10 cellular contexts compared by ENCODE assay signal in the genomic region with DNA sequence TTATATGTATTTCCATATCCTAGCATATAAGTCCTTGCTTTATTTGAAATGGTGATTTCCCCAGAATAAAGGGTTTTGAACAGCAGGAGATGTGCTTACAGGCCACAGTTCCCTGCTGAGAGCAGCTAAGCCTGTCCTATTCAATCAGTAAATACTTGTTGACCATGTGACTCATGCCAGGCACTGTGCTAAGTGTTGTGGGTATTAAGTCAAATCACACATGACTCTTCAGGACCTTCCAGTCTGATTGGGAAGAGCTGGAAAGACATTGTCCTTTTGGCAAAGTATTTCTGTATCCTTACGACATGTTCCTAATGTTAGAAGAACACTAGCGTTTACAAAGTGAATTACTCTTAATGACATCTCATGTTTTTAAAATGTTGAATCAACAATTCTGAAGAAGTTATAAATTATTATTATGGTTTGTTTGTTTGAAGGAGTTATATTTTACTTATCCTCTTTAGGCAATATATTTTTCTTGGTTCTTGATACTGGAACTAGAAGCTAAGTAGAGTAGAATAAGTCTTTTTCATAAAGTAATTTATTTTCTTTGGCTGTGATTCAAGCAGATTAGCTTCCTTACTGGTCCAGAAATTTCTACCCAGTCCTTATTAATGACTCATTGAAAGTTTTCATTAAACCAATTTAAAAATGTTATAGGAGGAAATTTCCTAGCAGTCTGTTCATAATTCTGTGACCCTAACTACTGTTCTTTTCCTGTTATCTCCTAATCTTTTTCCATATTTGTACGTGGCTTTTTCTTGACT.
DNase-seq lines count a peak whose midpoint lies in the region; ATAC-seq, FAIRE-seq and TF ChIP-seq lines count a peak whose summit lies in the region.
"Had no signal": no experiment of that assay in that cellular context is flagged by ENCODE, and none has a peak within 500 bp of the region (broad histone marks: within the 10 kb centered on the region; RNA-seq: fewer than 3 reads in every experiment).

No MANE protein-coding gene starts in this region.

- H3K9me3 Mint-ChIP-seq in T-cell = no peaks in the 10 kb centered on the region
- H3K9me3 Mint-ChIP-seq: activated naive CD8-positive, alpha-beta T cell treated with anti-CD3 and anti-CD28 coated beads for 36 hours had no signal

- no peak overlapping the region for H3K4me3 Mint-ChIP-seq in T-cell
- H3K4me3 Mint-ChIP-seq: activated naive CD8-positive, alpha-beta T cell treated with anti-CD3 and anti-CD28 coated beads for 36 hours had no signal

- H3K4me1 ChIP-seq in HUES48 (ENCODE audit: control insufficient read depth, insufficient read depth, low read length) (peaks cover 23% of the 10 kb centered on the region), heart left ventricle (peaks cover 0 to 15% (median 7%) of the 10 kb centered on the region in 12 donors)

- ATAC-seq in heart left ventricle (peak; percentile 72 to 93 (median 90)), GM19351 (IDR thresholded peaks at IDR 0.05; ENCODE audit: unreplicated experiment) (no peak), T-cell (replicated peaks in 1 of 4) (no peak)

- peak overlapping the region; percentile 72 for H3K27ac ChIP-seq in HUES48 (ENCODE audit: low read depth, low read length)
- H3K27ac ChIP-seq in heart left ventricle = peak overlapping the region in 6 of 12 donors; percentile 1 to 49 (median 34)

- TF ChIP-seq CTCF in heart left ventricle (IDR thresholded peaks at IDR 0.05) = peak in 1 of 12 donors; percentile 11

- no peak overlapping the region for H3K9ac ChIP-seq in HUES48 (ENCODE audit: low read depth, low read length)

- no peaks in the 10 kb centered on the region for H3K4me1 Mint-ChIP-seq in T-cell
- H3K4me1 Mint-ChIP-seq: activated naive CD8-positive, alpha-beta T cell treated with anti-CD3 and anti-CD28 coated beads for 36 hours had no signal

- H3K4me3 ChIP-seq in HUES48 (ENCODE audit: low read depth, low read length) = peak overlapping the region; percentile 10; the same call in 1 of the 2 replicates
- no peak overlapping the region for H3K4me3 ChIP-seq in heart left ventricle

- peaks cover 58% of the 10 kb centered on the region for H3K36me3 ChIP-seq in HUES48 (ENCODE audit: control insufficient read depth, insufficient read depth, low read length)
- peaks cover 0 to 88% (median 79%) of the 10 kb centered on the region in 9 donors for H3K36me3 ChIP-seq in heart left ventricle

- POLR2A ChIA-PET in T-cell (lab: Charles Lee) = interaction anchor here (0.6 to 0.7 kb wide), 2 partner anchors 13 to 129 kb away, joined by 3 to 4 read pairs; no protein-coding TSS in a partner anchor

- no peak for TF ChIP-seq POLR2A in heart left ventricle (IDR thresholded peaks at IDR 0.05)

- WGBS in heart left ventricle, 4 donors = 38 to 58% (median 46%) methylated on average over 3 of the region's 3 CpGs

- no peaks in the 10 kb centered on the region for H3K27me3 ChIP-seq in HUES48 (ENCODE audit: control insufficient read depth, insufficient read depth, low read length)
- H3K27me3 ChIP-seq in heart left ventricle = no peaks in the 10 kb centered on the region

- in situ Hi-C loops in SK-MEL-5 (cut with HindIII; ENCODE audit: low pct_unique_long_range_greater_than_20kb, low sequenced_read_pairs) = no loop called here

- no peaks in the 10 kb centered on the region for H3K27me3 Mint-ChIP-seq in T-cell
- H3K27me3 Mint-ChIP-seq: activated naive CD8-positive, alpha-beta T cell treated with anti-CD3 and anti-CD28 coated beads for 36 hours had no signal

- no peaks in the 10 kb centered on the region for H3K9me3 ChIP-seq in HUES48 (ENCODE audit: control insufficient read depth, insufficient read depth, low read length)
- H3K9me3 ChIP-seq in heart left ventricle = no peaks in the 10 kb centered on the region

- DNase-seq in SK-MEL-5 (ENCODE audit: low read depth, low spot score) (peak; percentile 66), heart left ventricle (peak in 1 of 5 donors; percentile 43), stromal cell of bone marrow (ENCODE audit: low read depth) (peak; percentile 26), T-cell (no peak), RCC 7860 (ENCODE audit: low spot score) (no peak), SIG-M5 (lab: John Stamatoyannopoulos, UW) (no peak)
- DNase-seq: activated naive CD8-positive, alpha-beta T cell treated with anti-CD3 and anti-CD28 coated beads for 36 hours; T-helper 9 cell had no signal

- intact Hi-C loops in heart left ventricle (cut with DNase I) = no loop called here

- H3K36me3 Mint-ChIP-seq in T-cell = peaks cover 49% of the 10 kb centered on the region

- no peak overlapping the region for H3K27ac Mint-ChIP-seq in T-cell
- H3K27ac Mint-ChIP-seq: activated naive CD8-positive, alpha-beta T cell treated with anti-CD3 and anti-CD28 coated beads for 36 hours had no signal

- FAIRE-seq in RCC 7860 (lab: Jason Lieb, UNC) = no peak

- CTCF ChIA-PET in T-cell (lab: Charles Lee) = interaction anchor here in 1 of 2 donors (0.6 kb wide), 1 partner anchor 17 kb away, joined by 4 read pairs; no protein-coding TSS in a partner anchor

Comparison
In these comparisons a context has a peak if more than half of its experiments do, and no peak if none do; other contexts are left out.
1. DNase-seq: peak in SK-MEL-5 (single experiment) and stromal cell of bone marrow (single experiment); none in T-cell (0 of 34), RCC 7860 (single experiment) and SIG-M5 (single experiment).
2. ATAC-seq: peak in heart left ventricle (4 of 4); none in GM19351 (single experiment) and T-cell (0 of 4).